8 cellular contexts compared by ENCODE assay signal in genomic region chr10:98446121-98446655, GRCh38. TPM values are rescaled to one million over a fixed set of nuclear protein-coding genes. Genes with fewer than 3 reads are reported as not detected.
DNase-seq lines count a peak whose midpoint lies in the region; ATAC-seq and TF ChIP-seq lines count a peak whose summit lies in the region.

No MANE protein-coding gene starts in this region.

- H3K9me3 ChIP-seq in AG04450 (ENCODE audit: control insufficient read depth, insufficient read depth, low read length) (no peaks in the 10 kb centered on the region; the same call in 1 of the 2 replicates), SK-N-SH (peaks cover 1% of the 10 kb centered on the region; the same call in 1 of the 2 replicates)

- 60% methylated on average over 23 of the region's 28 CpGs for WGBS in SK-N-SH (ENCODE audit: low lambda C conversion rate)

- peak overlapping the region; percentile 82 for H3K9ac ChIP-seq in SK-N-SH

- H3F3A ChIP-seq in SK-N-SH (replicated peaks; ENCODE audit: insufficient read depth), result peaks cover 9% of the 10 kb centered on the region

- no peak for TF ChIP-seq EP300 in SK-N-SH (IDR thresholded peaks at IDR 0.05; ENCODE audit: borderline replicate concordance in 1 of 2, low read depth in 1 of 2, low read length in 1 of 2)

- TF ChIP-seq CTCF in AG04450 (IDR thresholded peaks at IDR 0.05; ENCODE audit: low read depth, low read length) (no peak), SK-N-SH (IDR thresholded peaks at IDR 0.05) (no peak)

- peaks cover 5% of the 10 kb centered on the region; the same call in 1 of the 2 replicates for H3K79me2 ChIP-seq in SK-N-SH (ENCODE audit: insufficient read depth)

- H3K27ac ChIP-seq in AG04450 (ENCODE audit: low read depth, low read length) (peak overlapping the region; percentile 47), SK-N-SH (ENCODE audit: low read depth in 2 of 2, low read length in 1 of 2) (peak overlapping the region in 1 of 2 experiments; percentile 34; a peak in 3 of 4 replicates)

- H3K36me3 ChIP-seq in SK-N-SH (replicated peaks in 1 of 2; ENCODE audit: control insufficient read depth in 1 of 2, insufficient read depth in 2 of 2, low read length in 1 of 2), result peaks cover 11 to 26% of the 10 kb centered on the region in 2 experiments

- peaks cover 0 to 11% of the 10 kb centered on the region in 2 experiments; a peak in 1 of 4 replicates for H3K4me1 ChIP-seq in SK-N-SH (ENCODE audit: control insufficient read depth in 1 of 2, insufficient read depth in 2 of 2, low read depth in 1 of 2, low read length in 1 of 2)

- peak overlapping the region; percentile 89 for H3K4me2 ChIP-seq in SK-N-SH

- POLR2A ChIA-PET in AG04450 (lab: Yijun Ruan, JAX) (no interaction called here), SK-N-SH (lab: Yijun Ruan, JAX) (interaction anchor here (0.6 kb wide), 1 partner anchor 63 kb away, joined by 3 read pairs; no protein-coding TSS in a partner anchor)

- peak; percentile 40 for ATAC-seq in GM18909 (IDR thresholded peaks at IDR 0.05; ENCODE audit: poor library complexity, unreplicated experiment)
- ATAC-seq in HG03135 (IDR thresholded peaks at IDR 0.05; ENCODE audit: unreplicated experiment), result peak; percentile 29
- ATAC-seq in left lobe of liver, result peak; percentile 59

- DNase-seq in AG04450 (ENCODE audit: low read depth, low spot score) (no peak), SK-N-SH (peak; percentile 50), cerebellum (ENCODE audit: low spot score) (peak; percentile 57), left lobe of liver (ENCODE audit: low spot score) (peak; percentile 61), HK-2 (ENCODE audit: unreplicated experiment) (no peak)
- peak; percentile 21 for DNase-seq in stimulated activated CD4-positive, alpha-beta T cell treated with anti-CD3 and anti-CD28 coated beads, Interleukin-2, amount 100 ng/mL, for 48 hours

- no peak for TF ChIP-seq RAD21 in SK-N-SH (IDR thresholded peaks at IDR 0.05; ENCODE audit: low read length)

- H4K20me1 ChIP-seq in SK-N-SH (ENCODE audit: insufficient read depth), result no peaks in the 10 kb centered on the region

- peak overlapping the region; percentile 100 for H2AFZ ChIP-seq in SK-N-SH (ENCODE audit: low read depth)

- no peaks in the 10 kb centered on the region; the same call in 1 of the 2 replicates for H3K9me2 ChIP-seq in SK-N-SH

- CTCF ChIA-PET in AG04450 (lab: Charles Lee) (interaction anchor here (0.7 to 1.7 kb wide), 6 partner anchors 9 to 275 kb away, joined by 3 to 8 read pairs (median 4); no protein-coding TSS in a partner anchor), SK-N-SH (lab: Yijun Ruan, JAX) (interaction anchor here (1.0 to 2.5 kb wide), 2 partner anchors 22 to 137 kb away, joined by 3 to 15 read pairs; no protein-coding TSS in a partner anchor)

- H3K27me3 ChIP-seq in AG04450 (ENCODE audit: control insufficient read depth, insufficient read depth, low read length) (no peaks in the 10 kb centered on the region), SK-N-SH (ENCODE audit: insufficient read depth) (no peaks in the 10 kb centered on the region)

- H3K4me3 ChIP-seq in AG04450 (ENCODE audit: low read depth, low read length), result peak overlapping the region; percentile 84
- H3K4me3 ChIP-seq in SK-N-SH (ENCODE audit: low read depth in 2 of 2, low read length in 1 of 2), result peak overlapping the region; percentile 75 to 77

TF ChIP-seq in SK-N-SH, 30 proteins besides CTCF, POLR2A, EP300 and RAD21:
- no peak for TF ChIP-seq RXRA (IDR thresholded peaks at IDR 0.05; ENCODE audit: borderline replicate concordance, low read depth)
- TF ChIP-seq NRF1 (IDR thresholded peaks at IDR 0.05; ENCODE audit: low read depth, low read length), result no peak
- TF ChIP-seq TEAD4 (IDR thresholded peaks at IDR 0.05; ENCODE audit: borderline replicate concordance, insufficient read depth), result no peak
- no peak for TF ChIP-seq GATA2 (CRISPR knock-in tag; IDR thresholded peaks at IDR 0.05)
- TF ChIP-seq SIN3A (IDR thresholded peaks at IDR 0.05; ENCODE audit: borderline replicate concordance, low read depth, low read length), result no peak
- TF ChIP-seq YY1 (IDR thresholded peaks at IDR 0.05; ENCODE audit: low read depth), result no peak
- TF ChIP-seq FOXJ3 (CRISPR knock-in tag; IDR thresholded peaks at IDR 0.05), result no peak
- no peak for TF ChIP-seq ELF1 (IDR thresholded peaks at IDR 0.05)
- TF ChIP-seq TAF1 (IDR thresholded peaks at IDR 0.05; ENCODE audit: borderline replicate concordance, low read depth, low read length), result no peak
- no peak for TF ChIP-seq MEF2A (IDR thresholded peaks at IDR 0.05; ENCODE audit: borderline replicate concordance, low read depth)
- TF ChIP-seq TCF12 (IDR thresholded peaks at IDR 0.05), result no peak
- TF ChIP-seq SMC3 (IDR thresholded peaks at IDR 0.05; ENCODE audit: low read depth, low read length), result no peak
- no peak for TF ChIP-seq IRF3 (IDR thresholded peaks at IDR 0.05; ENCODE audit: low read depth, low read length)
- TF ChIP-seq PBX3 (IDR thresholded peaks at IDR 0.05), result no peak
- TF ChIP-seq CHD2 (IDR thresholded peaks at IDR 0.05; ENCODE audit: low read length, partially characterized antibody), result no peak
- TF ChIP-seq MAX (IDR thresholded peaks at IDR 0.05; ENCODE audit: low read depth), result no peak
- TF ChIP-seq MXI1 (IDR thresholded peaks at IDR 0.05; ENCODE audit: low read depth, low read length), result no peak
- TF ChIP-seq POLR2AphosphoS5 (IDR thresholded peaks at IDR 0.05; ENCODE audit: low read depth, low read length), result no peak
- no peak for TF ChIP-seq FOSL2 (IDR thresholded peaks at IDR 0.05; ENCODE audit: borderline replicate concordance, low read depth)
- TF ChIP-seq JUND (IDR thresholded peaks at IDR 0.05), result no peak
TF ChIP-seq in SK-N-SH: peak in this region for 0.

RNA-seq across cellular contexts. Expression of gene HPS1, which starts 0.5 kb away (rescaled TPM):
- polyA plus RNA-seq in AG04450 (2011; rRNA removed) (56.7 and 66.2 TPM in 2 replicates), SK-N-SH (2012; rRNA removed) (39.2 and 41.4 TPM in 2 replicates)
- 53.0 and 58.1 TPM in 2 replicates for polyA minus RNA-seq in AG04450 (2011; rRNA and poly(A)+ RNA removed)
- polyA plus RNA-seq in SK-N-SH (2012; cell fraction: cytosol; rRNA removed), result 26.6 and 32.3 TPM in 2 replicates
- polyA plus RNA-seq in SK-N-SH (2012; cell fraction: nucleus; rRNA removed), result 97.5 and 118 TPM in 2 replicates
- total RNA-seq in cerebellum (12.6 TPM), left lobe of liver (26.0 TPM)

RNA-seq across cellular contexts. Expression of gene PYROXD2, which starts 31.2 kb away (rescaled TPM):
- polyA plus RNA-seq in AG04450 (2011; rRNA removed) (20.3 and 25.6 TPM in 2 replicates), SK-N-SH (2012; rRNA removed) (26.5 and 26.7 TPM in 2 replicates)
- 18.5 and 25.2 TPM in 2 replicates for polyA minus RNA-seq in AG04450 (2011; rRNA and poly(A)+ RNA removed)
- 14.6 and 21.0 TPM in 2 replicates for polyA plus RNA-seq in SK-N-SH (2012; cell fraction: cytosol; rRNA removed)
- 115 and 123 TPM in 2 replicates for polyA plus RNA-seq in SK-N-SH (2012; cell fraction: nucleus; rRNA removed)
- total RNA-seq in cerebellum (5.3 TPM), left lobe of liver (5.4 TPM)

Comparison
In these comparisons a context has a peak if more than half of its experiments do, and no peak if none do; other contexts are left out.
1. DNase-seq: peak in SK-N-SH (single experiment), cerebellum (single experiment), left lobe of liver (single experiment) and stimulated activated CD4-positive, alpha-beta T cell treated with anti-CD3 and anti-CD28 coated beads, Interleukin-2, amount 100 ng/mL, for 48 hours (2 of 2); none in AG04450 (single experiment) and HK-2 (single experiment).
2. Peak in every context shown above with its lines, with median percentiles within 50 percentile points of each other: ATAC-seq.